Comparison of ENCODE assay signal across 8 cellular contexts in genomic region chr18:55779711-55780590, GRCh38.
A peak's percentile ranks its signal among the peaks of the same experiment; 100 is the strongest.
DNase-seq lines count a peak whose midpoint lies in the region; ATAC-seq and TF ChIP-seq lines count a peak whose summit lies in the region.

No MANE protein-coding gene starts in this region.

- H3K27ac ChIP-seq in OCI-LY7 (ENCODE audit: low read depth, low read length, poor library complexity, severe bottlenecking) (no peak overlapping the region), endodermal cell (ENCODE audit: low read depth, low read length) (no peak overlapping the region), thyroid gland (peak overlapping the region in 2 of 3 donors; percentile 48 to 73)

- H3K4me3 ChIP-seq in OCI-LY7 (ENCODE audit: low read depth, low read length, poor library complexity, severe bottlenecking) (peak overlapping the region; percentile 63), endodermal cell (ENCODE audit: low read length) (peak overlapping the region; percentile 81), thyroid gland (replicated peaks in 1 of 3) (peak overlapping the region; percentile 15 to 40 (median 18))

- peak; percentile 35 to 55 for ATAC-seq in activated T-cell treated with anti-CD3 and anti-CD28 coated beads, Interleukin-2, amount 50 U/mL, for 4 hours
- ATAC-seq in HG03108 (IDR thresholded peaks at IDR 0.05; ENCODE audit: unreplicated experiment) = no peak
- no peak for ATAC-seq in HG03025 (IDR thresholded peaks at IDR 0.05; ENCODE audit: low FRiP score, unreplicated experiment)

- H3K36me3 ChIP-seq in OCI-LY7 (ENCODE audit: insufficient read depth, low read length) (no peaks in the 10 kb centered on the region), endodermal cell (ENCODE audit: control insufficient read depth, insufficient read depth, low read length) (no peaks in the 10 kb centered on the region), thyroid gland (no peaks in the 10 kb centered on the region)

- H4K20me1 ChIP-seq in OCI-LY7 (ENCODE audit: insufficient read depth, low read length) = no peaks in the 10 kb centered on the region

- WGBS in endodermal cell (ENCODE audit: insufficient coverage in 1 of 2, insufficient read length in 1 of 2), 2 experiments = 0 to 2% methylated on average over 12 to 88 of the region's 88 CpGs
- whole genome bisulfite sequencing in thyroid gland, 2 donors = 4% methylated on average over 40 to 57 of the region's 88 CpGs

- no peaks in the 10 kb centered on the region for H3K36me3 Mint-ChIP-seq in activated T-cell treated with anti-CD3 and anti-CD28 coated beads, Interleukin-2, amount 50 U/mL, for 4 hours (ENCODE audit: insufficient read depth)
- H3K36me3 Mint-ChIP-seq in endodermal cell (ENCODE audit: low read depth) (no peaks in the 10 kb centered on the region), mesothelial cell of epicardium (no peaks in the 10 kb centered on the region)

- H3K4me2 ChIP-seq in OCI-LY7 (ENCODE audit: low read length) = peak overlapping the region; percentile 85

- H3K9ac ChIP-seq in endodermal cell (ENCODE audit: extremely low read depth, low read length, poor library complexity, severe bottlenecking) = peak overlapping the region; percentile 8

- CTCF ChIA-PET in OCI-LY7 (lab: Charles Lee; ENCODE audit: unreplicated experiment) = no interaction called here

- H3K4me3 Mint-ChIP-seq in activated T-cell treated with anti-CD3 and anti-CD28 coated beads, Interleukin-2, amount 50 U/mL, for 4 hours = peak overlapping the region; percentile 23
- H3K4me3 Mint-ChIP-seq in endodermal cell (peak overlapping the region; percentile 64), mesothelial cell of epicardium (peak overlapping the region; percentile 81)

- H3K4me1 Mint-ChIP-seq in activated T-cell treated with anti-CD3 and anti-CD28 coated beads, Interleukin-2, amount 50 U/mL, for 4 hours (ENCODE audit: low read depth) = peaks cover 8% of the 10 kb centered on the region
- peaks cover 27% of the 10 kb centered on the region for H3K4me1 Mint-ChIP-seq in endodermal cell
- H3K4me1 Mint-ChIP-seq in mesothelial cell of epicardium = peaks cover 60% of the 10 kb centered on the region

- peak overlapping the region; percentile 59; the same call in 1 of the 2 replicates for H2AFZ ChIP-seq in OCI-LY7 (ENCODE audit: low read length)

- H3K4me1 ChIP-seq in OCI-LY7 (ENCODE audit: insufficient read depth, low read length, poor library complexity, severe bottlenecking) = peaks cover 13% of the 10 kb centered on the region
- no peaks in the 10 kb centered on the region for H3K4me1 ChIP-seq in endodermal cell (ENCODE audit: control insufficient read depth, insufficient read depth, low read length)
- no peaks in the 10 kb centered on the region for H3K4me1 ChIP-seq in thyroid gland

- TF ChIP-seq CTCF in OCI-LY7 (conservative IDR thresholded peaks at IDR 0.05; ENCODE audit: low read length) = no peak
- TF ChIP-seq CTCF in endodermal cell (conservative IDR thresholded peaks at IDR 0.05) = peak; percentile 62
- TF ChIP-seq CTCF in mesothelial cell of epicardium (IDR thresholded peaks at IDR 0.05; ENCODE audit: unreplicated experiment) = no peak
- peak in 3 of 6 experiments; percentile 11 to 36 (median 19) for TF ChIP-seq CTCF in thyroid gland (IDR thresholded peaks at IDR 0.05)

- H3K79me2 ChIP-seq in OCI-LY7 (ENCODE audit: insufficient read depth, low read depth, low read length) = no peaks in the 10 kb centered on the region

- H3K9me3 ChIP-seq in OCI-LY7 (ENCODE audit: low read length) (no peaks in the 10 kb centered on the region), endodermal cell (ENCODE audit: control insufficient read depth, low read length) (no peaks in the 10 kb centered on the region), thyroid gland (no peaks in the 10 kb centered on the region)

- POLR2A ChIA-PET in OCI-LY7 (lab: Charles Lee) = interaction anchor here (0.7 kb wide), 2 partner anchors 95 to 139 kb away, joined by 4 to 6 read pairs; no protein-coding TSS in a partner anchor

- H3K9me3 Mint-ChIP-seq in activated T-cell treated with anti-CD3 and anti-CD28 coated beads, Interleukin-2, amount 50 U/mL, for 4 hours = no peaks in the 10 kb centered on the region
- no peaks in the 10 kb centered on the region for H3K9me3 Mint-ChIP-seq in endodermal cell
- H3K9me3 Mint-ChIP-seq in mesothelial cell of epicardium = no peaks in the 10 kb centered on the region

- peaks cover 36% of the 10 kb centered on the region for H3K27me3 ChIP-seq in endodermal cell (ENCODE audit: control insufficient read depth, insufficient read depth, low read length, poor library complexity, severe bottlenecking)
- no peaks in the 10 kb centered on the region for H3K27me3 ChIP-seq in thyroid gland

- H3K27me3 Mint-ChIP-seq in activated T-cell treated with anti-CD3 and anti-CD28 coated beads, Interleukin-2, amount 50 U/mL, for 4 hours (ENCODE audit: low read depth) = peaks cover 46% of the 10 kb centered on the region
- H3K27me3 Mint-ChIP-seq in endodermal cell (ENCODE audit: insufficient read depth) (peaks cover 31% of the 10 kb centered on the region), mesothelial cell of epicardium (ENCODE audit: low read depth) (no peaks in the 10 kb centered on the region)

- intact Hi-C loops in OCI-LY7 (cut with micrococcal nuclease; ENCODE audit: unreplicated experiment) = loop anchor here (5.0 kb wide), 1 partner anchor 363 kb away; no protein-coding TSS in a partner anchor
- intact Hi-C loops in thyroid gland (cut with DNase I) = loop anchor here (10.0 kb wide), 1 partner anchor 365 kb away; no protein-coding TSS in a partner anchor

- no peak for TF ChIP-seq POLR2A in thyroid gland (IDR thresholded peaks at IDR 0.05)

- H3K9me2 ChIP-seq in OCI-LY7 (ENCODE audit: insufficient read depth, low read length) = no peaks in the 10 kb centered on the region

- no peak overlapping the region for H3K27ac Mint-ChIP-seq in endodermal cell
- peak overlapping the region; percentile 81 for H3K27ac Mint-ChIP-seq in mesothelial cell of epicardium

- DNase-seq in activated T-cell treated with anti-CD3 and anti-CD28 coated beads, Interleukin-2, amount 50 U/mL, for 4 hours = no peak
- DNase-seq in activated T-cell treated with anti-CD3 and anti-CD28 coated beads, Interleukin-2, amount 50 U/mL, for 1 hour = no peak
- DNase-seq in OCI-LY7 (ENCODE audit: low spot score) (peak; percentile 5), endodermal cell (peak; percentile 78), mesothelial cell of epicardium (ENCODE audit: low spot score in 2 of 2, unreplicated experiment in 2 of 2) (peak; percentile 37 to 66), thyroid gland (peak; percentile 5 to 6)

- BruUV-seq in OCI-LY7 (replicated peaks; lab: Mats Ljungman, UMichigan) = no TSS peak

Comparison
In these comparisons a context has a peak if more than half of its experiments do, and no peak if none do; other contexts are left out.
1. ATAC-seq: peak in activated T-cell treated with anti-CD3 and anti-CD28 coated beads, Interleukin-2, amount 50 U/mL, for 4 hours (2 of 2); none in HG03108 (single experiment) and HG03025 (single experiment).
2. DNase-seq: peak in OCI-LY7 (single experiment), endodermal cell (single experiment), mesothelial cell of epicardium (2 of 2) and thyroid gland (2 of 2); none in activated T-cell treated with anti-CD3 and anti-CD28 coated beads, Interleukin-2, amount 50 U/mL, for 4 hours (single experiment) and activated T-cell treated with anti-CD3 and anti-CD28 coated beads, Interleukin-2, amount 50 U/mL, for 1 hour (single experiment).
3. H3K4me3 Mint-ChIP-seq: peak in every context shown above with its lines; median percentile 81 in mesothelial cell of epicardium; 64 in endodermal cell; 23 in activated T-cell treated with anti-CD3 and anti-CD28 coated beads, Interleukin-2, amount 50 U/mL, for 4 hours.
4. H3K27ac ChIP-seq: peak in thyroid gland (2 of 3); none in OCI-LY7 (single experiment) and endodermal cell (single experiment).
5. H3K4me3 ChIP-seq: peak in every context shown above with its lines; median percentile 81 in endodermal cell; 63 in OCI-LY7; 18 in thyroid gland.